In genomic region chr3:146803746-146804145, GRCh38 we compare ENCODE assay signal across 11 cellular contexts.
A peak's percentile ranks its signal among the peaks of the same experiment; 100 is the strongest.
DNase-seq lines count a peak whose midpoint lies in the region; ATAC-seq and TF ChIP-seq lines count a peak whose summit lies in the region.
"Had no signal": no experiment of that assay in that cellular context is flagged by ENCODE, and none has a peak within 500 bp of the region (broad histone marks: within the 10 kb centered on the region; RNA-seq: fewer than 3 reads in every experiment).

No MANE protein-coding gene starts in this region.

- H3K27me3 Mint-ChIP-seq in HFFc6 (ENCODE audit: insufficient read depth) (no peaks in the 10 kb centered on the region), brain (no peaks in the 10 kb centered on the region)

- H3K9me3 ChIP-seq in Karpas-422 (ENCODE audit: low read length), result peaks cover 12% of the 10 kb centered on the region; the same call in 1 of the 2 replicates
- H3K9me3 ChIP-seq: gastroesophageal sphincter, lower lobe of right lung had no signal

- no peak overlapping the region for H3K4me3 ChIP-seq in Karpas-422 (ENCODE audit: low read length)
- H3K4me3 ChIP-seq: gastroesophageal sphincter, lower lobe of right lung had no signal

- TF ChIP-seq CTCF in HFFc6 (IDR thresholded peaks at IDR 0.05), result no peak
- TF ChIP-seq CTCF in brain (conservative IDR thresholded peaks at IDR 0.05), result no peak

- ATAC-seq in activated naive CD4-positive, alpha-beta T cell treated with anti-CD3 and anti-CD28 coated beads, Interleukin-2, amount 50 U/mL, for 72 hours, result no peak
- ATAC-seq: gastroesophageal sphincter, lower lobe of right lung had no signal

- H3K9me3 Mint-ChIP-seq in HFFc6 (no peaks in the 10 kb centered on the region), brain (peaks cover 0 to 2% (median 0%) of the 10 kb centered on the region in 5 experiments)
- peaks cover 0 to 9% of the 10 kb centered on the region in 2 donors for H3K9me3 Mint-ChIP-seq in activated naive CD4-positive, alpha-beta T cell treated with anti-CD3 and anti-CD28 coated beads, Interleukin-2, amount 50 U/mL, for 72 hours

- H3K4me2 ChIP-seq in Karpas-422 (ENCODE audit: low read depth, low read length, poor library complexity, severe bottlenecking), result no peak overlapping the region

- H3K36me3 Mint-ChIP-seq in HFFc6 (ENCODE audit: low read depth) (peaks cover 7% of the 10 kb centered on the region; the same call in 1 of the 2 replicates), brain (no peaks in the 10 kb centered on the region)
- H3K36me3 Mint-ChIP-seq in activated naive CD4-positive, alpha-beta T cell treated with anti-CD3 and anti-CD28 coated beads, Interleukin-2, amount 50 U/mL, for 72 hours, result no peaks in the 10 kb centered on the region

- no peaks in the 10 kb centered on the region for H3K27me3 ChIP-seq in Karpas-422 (ENCODE audit: low read length)
- H3K27me3 ChIP-seq: gastroesophageal sphincter had no signal

- peak; percentile 29 for DNase-seq in AG08396 (ENCODE audit: low spot score)
- DNase-seq in HFFc6, result peak; percentile 90
- DNase-seq in left kidney (ENCODE audit: low read depth, low spot score), result peak; percentile 54
- DNase-seq in Karpas-422, result no peak
- DNase-seq in SW 1271 (lab: John Stamatoyannopoulos, UW), result no peak
- DNase-seq in retina, result no peak
- DNase-seq in activated naive CD4-positive, alpha-beta T cell treated with anti-CD3 and anti-CD28 coated beads, Interleukin-2, amount 50 U/mL, for 72 hours (ENCODE audit: low spot score in 2 of 2), result no peak
- DNase-seq: lower lobe of right lung, NCI-H1417 treated with DMSO at 0.1 percent for 48 hours had no signal

- H3K36me3 ChIP-seq in Karpas-422 (ENCODE audit: insufficient read depth, low read length), result no peaks in the 10 kb centered on the region
- H3K36me3 ChIP-seq: gastroesophageal sphincter, lower lobe of right lung had no signal

- H3K79me2 ChIP-seq in Karpas-422 (ENCODE audit: low read length), result no peaks in the 10 kb centered on the region

- H3K27ac ChIP-seq in Karpas-422 (ENCODE audit: low read length), result no peak overlapping the region
- H3K27ac ChIP-seq: gastroesophageal sphincter, lower lobe of right lung had no signal

- H3K4me1 Mint-ChIP-seq in HFFc6 (ENCODE audit: low read depth) (peaks cover 53% of the 10 kb centered on the region), brain (peaks cover 10% of the 10 kb centered on the region)

- no peaks in the 10 kb centered on the region for H3K9me2 ChIP-seq in Karpas-422 (replicated peaks; ENCODE audit: insufficient read depth, low read length)

- H3K9ac ChIP-seq in Karpas-422 (ENCODE audit: low read length), result no peak overlapping the region

- H4K20me1 ChIP-seq in Karpas-422 (ENCODE audit: insufficient read depth, low read depth, low read length), result no peaks in the 10 kb centered on the region

- H3K4me3 Mint-ChIP-seq in HFFc6 (peak overlapping the region; percentile 26; the same call in 1 of the 2 replicates), brain (no peak overlapping the region)

- H3K4me1 ChIP-seq in Karpas-422 (ENCODE audit: low read length), result no peaks in the 10 kb centered on the region
- H3K4me1 ChIP-seq: gastroesophageal sphincter, lower lobe of right lung had no signal

- H3K27ac Mint-ChIP-seq in HFFc6 (peak overlapping the region; percentile 89), brain (peak overlapping the region in 3 of 5 experiments; percentile 19 to 71 (median 29))
- H3K27ac Mint-ChIP-seq in activated naive CD4-positive, alpha-beta T cell treated with anti-CD3 and anti-CD28 coated beads, Interleukin-2, amount 50 U/mL, for 72 hours, result no peak overlapping the region

- no peak overlapping the region for H2AFZ ChIP-seq in Karpas-422 (ENCODE audit: low read length)

Comparison
In these comparisons a context has a peak if more than half of its experiments do, and no peak if none do; other contexts are left out.
1. DNase-seq: peak in AG08396 (single experiment), HFFc6 (single experiment) and left kidney (single experiment); none in Karpas-422 (single experiment), SW 1271 (0 of 2), retina (single experiment) and activated naive CD4-positive, alpha-beta T cell treated with anti-CD3 and anti-CD28 coated beads, Interleukin-2, amount 50 U/mL, for 72 hours (0 of 2).
2. H3K27ac Mint-ChIP-seq: peak in HFFc6 (single experiment) and brain (3 of 5); none in activated naive CD4-positive, alpha-beta T cell treated with anti-CD3 and anti-CD28 coated beads, Interleukin-2, amount 50 U/mL, for 72 hours (0 of 2).